ENCODE assay signal across 2 cellular contexts in genomic region chr11:65023502-65023901, GRCh38. TPM values are rescaled to one million over a fixed set of nuclear protein-coding genes. Genes with fewer than 3 reads are reported as not detected.
"Had no signal": no experiment of that assay in that cellular context is flagged by ENCODE, and none has a peak within 500 bp of the region (broad histone marks: within the 10 kb centered on the region; RNA-seq: fewer than 3 reads in every experiment).

No MANE protein-coding gene starts in this region.

RNA-seq across cellular contexts. Expression of gene BATF2, which starts 26.7 kb away (rescaled TPM):
- total RNA-seq: PC-3 had no signal

RNA-seq across cellular contexts. Expression of gene NAALADL1, which starts 34.9 kb away (rescaled TPM):
- total RNA-seq: SJCRH30 had no signal
